30 cellular contexts compared by ENCODE assay signal in the genomic region with DNA sequence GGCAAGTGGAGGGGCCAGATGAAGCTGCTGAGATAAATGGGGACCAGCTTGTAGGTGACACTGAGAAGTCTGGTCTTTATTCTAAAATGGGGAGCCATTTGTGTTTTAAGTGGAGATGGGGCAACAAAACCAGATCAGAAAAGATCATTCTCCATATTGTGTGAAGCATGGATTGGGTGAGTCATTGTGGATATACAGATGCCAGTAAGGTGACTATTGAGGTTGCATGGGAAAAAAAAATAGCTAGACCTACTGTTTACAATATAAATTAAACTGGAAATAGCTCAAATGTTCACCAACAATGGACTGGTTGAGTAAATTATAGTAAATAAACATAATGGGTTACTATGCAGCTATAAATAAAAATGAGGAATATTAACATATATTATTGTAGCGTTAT. TPM values are rescaled to one million over a fixed set of nuclear protein-coding genes. Genes with fewer than 3 reads are reported as not detected.
DNase-seq lines count a peak whose midpoint lies in the region; ATAC-seq and TF ChIP-seq lines count a peak whose summit lies in the region.
"Had no signal": no experiment of that assay in that cellular context is flagged by ENCODE, and none has a peak within 500 bp of the region (broad histone marks: within the 10 kb centered on the region; RNA-seq: fewer than 3 reads in every experiment).

No MANE protein-coding gene starts in this region.

- in situ Hi-C loops in brain microvascular endothelial cell (cut with HindIII; ENCODE audit: low pct_ligation_motif_present, low sequenced_read_pairs) = no loop called here

- no peaks in the 10 kb centered on the region for H3K9me3 Mint-ChIP-seq in natural killer cell
- H3K9me3 Mint-ChIP-seq: activated T-cell treated with anti-CD3 and anti-CD28 coated beads, Interleukin-2, amount 50 U/mL, for 4 hours had no signal

- no peak overlapping the region for H3K27ac ChIP-seq in brain microvascular endothelial cell
- H3K27ac ChIP-seq: C4-2B, hepatocyte, left lung, psoas muscle had no signal

- no peaks in the 10 kb centered on the region for H3K36me3 Mint-ChIP-seq in natural killer cell
- H3K36me3 Mint-ChIP-seq: brain; naive thymus-derived CD4-positive, alpha-beta T cell; stimulated activated memory B cell treated with anti-CD40 and anti-IgM and Interleukin-4, amounts not matched to agents 10 μg/mL and 1 μg/mL and 100 μg/mL, for 72 hours; WTC11 had no signal

- no peaks in the 10 kb centered on the region for H3K27me3 ChIP-seq in brain microvascular endothelial cell (replicated peaks)

- peaks cover 37 to 64% of the 10 kb centered on the region in 2 donors for H3K27me3 Mint-ChIP-seq in natural killer cell (ENCODE audit: low read depth in 2 of 2)

- ATAC-seq in GM18505 (IDR thresholded peaks at IDR 0.05; ENCODE audit: unreplicated experiment) = no peak
- no peak for ATAC-seq in HG02678 (IDR thresholded peaks at IDR 0.05; ENCODE audit: unreplicated experiment)
- ATAC-seq in natural killer cell = no peak
- ATAC-seq: activated T-cell treated with anti-CD3 and anti-CD28 coated beads, Interleukin-2, amount 50 U/mL, for 4 hours; left lung; naive thymus-derived CD4-positive, alpha-beta T cell; psoas muscle; Right ventricle myocardium inferior; stimulated activated memory B cell treated with anti-CD40 and anti-IgM and Interleukin-4, amounts not matched to agents 10 μg/mL and 1 μg/mL and 100 μg/mL, for 72 hours; WTC11 had no signal

- intact Hi-C loops in natural killer cell (cut with micrococcal nuclease) = no loop called here

- H3K4me3 Mint-ChIP-seq in natural killer cell = no peak overlapping the region
- H3K4me3 Mint-ChIP-seq: activated T-cell treated with anti-CD3 and anti-CD28 coated beads, Interleukin-2, amount 50 U/mL, for 4 hours; brain; mesothelial cell of epicardium; naive thymus-derived CD4-positive, alpha-beta T cell; stimulated activated memory B cell treated with anti-CD40 and anti-IgM and Interleukin-4, amounts not matched to agents 10 μg/mL and 1 μg/mL and 100 μg/mL, for 72 hours; WTC11 had no signal

- TF ChIP-seq CTCF in brain microvascular endothelial cell (IDR thresholded peaks at IDR 0.05; ENCODE audit: low read depth, low read length, missing control alignments) = no peak
- no peak for TF ChIP-seq CTCF in natural killer cell (IDR thresholded peaks at IDR 0.05)

- DNase-seq in ELR (ENCODE audit: low read depth) = peak; percentile 91
- peak; percentile 65 for DNase-seq in M059J (ENCODE audit: low read depth)
- DNase-seq in brain microvascular endothelial cell = peak; percentile 14
- DNase-seq in iris pigment epithelial cell (ENCODE audit: low read depth) = peak; percentile 53
- DNase-seq in NCI-H524 (lab: John Stamatoyannopoulos, UW) = no peak
- no peak for DNase-seq in natural killer cell
- DNase-seq: activated CD4-positive, alpha-beta T cell treated with anti-CD3 and anti-CD28 coated beads, Interleukin-2, amount 50 U/mL, for 1 hour; activated naive CD4-positive, alpha-beta T cell; activated T-cell treated with anti-CD3 and anti-CD28 coated beads, Interleukin-2, amount 50 U/mL, for 4 hours; effector CD4-positive, alpha-beta T cell; KG1; left lung; naive thymus-derived CD4-positive, alpha-beta T cell; NCI-H1436 treated with DMSO at 0.1 percent for 48 hours; NCI-H2107; NCI-H446 treated with DMSO at 0.1 percent for 48 hours; nucleus accumbens; psoas muscle; stimulated activated CD4-positive, alpha-beta T cell treated with anti-CD3 and anti-CD28 coated beads, Interleukin-4, amount 100 ng/mL, for 4 hours; SW 1271; T-helper 9 cell had no signal

- no peak overlapping the region for H3K27ac Mint-ChIP-seq in natural killer cell
- H3K27ac Mint-ChIP-seq: brain; mesothelial cell of epicardium; naive thymus-derived CD4-positive, alpha-beta T cell; stimulated activated memory B cell treated with anti-CD40 and anti-IgM and Interleukin-4, amounts not matched to agents 10 μg/mL and 1 μg/mL and 100 μg/mL, for 72 hours; WTC11 had no signal

- peaks cover 0 to 4% of the 10 kb centered on the region in 2 donors for H3K4me1 Mint-ChIP-seq in natural killer cell

- H3K4me3 ChIP-seq in brain microvascular endothelial cell (ENCODE audit: low read depth, low read length) = no peak overlapping the region
- H3K4me3 ChIP-seq: hepatocyte, left lung, psoas muscle had no signal

- no peaks in the 10 kb centered on the region for H3K36me3 ChIP-seq in brain microvascular endothelial cell (replicated peaks)
- H3K36me3 ChIP-seq: left lung had no signal

- no peak for TF ChIP-seq POLR2A in GM18505 (IDR thresholded peaks at IDR 0.05; ENCODE audit: borderline replicate concordance, extremely low read depth, insufficient read depth, insufficient read length)

RNA-seq across cellular contexts. Expression of a gene that starts 5.4 kb away (rescaled TPM):
- 124 and 200 TPM in 2 replicates for total RNA-seq in M059J (2014; rRNA removed; shearing (Covaris generic))
- total RNA-seq in natural killer cell = under 1 TPM in 2 of 3 donors, not detected in 1; 0.07 to 0.31 TPM

Comparison
In these comparisons a context has a peak if more than half of its experiments do, and no peak if none do; other contexts are left out.
1. DNase-seq: peak in ELR (single experiment), M059J (single experiment), brain microvascular endothelial cell (single experiment) and iris pigment epithelial cell (single experiment); none in NCI-H524 (0 of 2) and natural killer cell (single experiment).
2. RNA of a gene that starts 5.4 kb away (total RNA-seq): 124 to 200 TPM in M059J; 0.07 to 0.31 TPM in natural killer cell; every median in the first group is over 10 times any median in the second.